8 cellular contexts compared by ENCODE assay signal in the genomic region with DNA sequence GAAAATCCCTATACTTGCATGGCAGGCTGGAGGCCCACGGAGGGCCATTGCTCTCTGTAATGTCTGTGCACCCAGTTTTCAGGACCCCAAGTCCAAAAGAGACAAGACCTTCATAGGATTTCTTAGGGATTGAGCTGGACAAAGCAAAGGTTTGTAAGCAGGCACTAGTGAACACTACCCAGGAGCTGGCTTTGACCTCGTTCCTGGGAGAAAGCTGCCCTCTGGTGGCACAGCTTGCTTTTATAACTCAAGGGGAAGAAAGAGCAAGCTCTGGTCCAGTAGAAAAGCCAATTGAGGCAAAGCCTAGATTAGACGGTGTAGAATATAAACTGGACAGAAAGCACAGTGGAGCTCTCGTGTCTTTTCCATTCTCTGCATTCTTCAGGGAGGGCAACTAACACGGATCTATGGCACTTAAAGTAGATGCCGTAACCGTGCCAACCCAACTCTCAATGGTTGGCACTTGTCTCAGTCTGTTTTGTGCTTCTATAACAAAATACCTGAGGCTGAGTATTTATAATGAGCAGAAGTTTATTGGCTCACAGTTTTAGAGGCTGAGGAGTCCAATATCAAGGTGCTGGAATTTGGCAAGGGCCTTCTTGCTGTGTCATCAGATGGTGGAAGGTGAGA. TPM values are rescaled to one million over a fixed set of nuclear protein-coding genes. Genes with fewer than 3 reads are reported as not detected.
DNase-seq lines count a peak whose midpoint lies in the region; ATAC-seq and TF ChIP-seq lines count a peak whose summit lies in the region.

No MANE protein-coding gene starts in this region.

- TF ChIP-seq POLR2A in stomach (IDR thresholded peaks at IDR 0.05), result no peak

- H3K36me3 Mint-ChIP-seq in activated CD4-positive, alpha-beta T cell treated with anti-CD3 and anti-CD28 coated beads for 36 hours (ENCODE audit: low read depth), result no peaks in the 10 kb centered on the region

- intact Hi-C loops in activated CD4-positive, alpha-beta T cell treated with anti-CD3 and anti-CD28 coated beads for 36 hours (cut with DNase I, micrococcal nuclease), result loop anchor here (1.0 to 5.0 kb wide), 3 partner anchors 47 to 154 kb away; no protein-coding TSS in a partner anchor
- intact Hi-C loops in stomach (cut with DNase I; ENCODE audit: low total_unique reads), result no loop called here

- H3K4me3 Mint-ChIP-seq in activated CD4-positive, alpha-beta T cell treated with anti-CD3 and anti-CD28 coated beads for 36 hours, result no peak overlapping the region

- ATAC-seq in activated CD4-positive, alpha-beta T cell treated with anti-CD3 and anti-CD28 coated beads for 36 hours, result no peak
- ATAC-seq in HG02678 (IDR thresholded peaks at IDR 0.05; ENCODE audit: unreplicated experiment) (peak; percentile 63), GM21737 (IDR thresholded peaks at IDR 0.05; ENCODE audit: unreplicated experiment) (no peak)

- POLR2A ChIA-PET in activated CD4-positive, alpha-beta T cell treated with anti-CD3 and anti-CD28 coated beads for 36 hours (lab: Charles Lee), result no interaction called here

- peak; percentile 59 for DNase-seq in activated CD4-positive, alpha-beta T cell treated with anti-CD3 and anti-CD28 coated beads for 36 hours
- no peak for DNase-seq in activated CD4-positive, alpha-beta T cell treated with anti-CD3 and anti-CD28 coated beads, Interleukin-2, amount 50 U/mL, for 1 hour
- DNase-seq in NCI-H460 (ENCODE audit: extremely low read depth, low read depth) (peak; percentile 60), brain microvascular endothelial cell (peak; percentile 69), iPS DF 6.9 (ENCODE audit: low read depth, low spot score) (peak; percentile 70), stomach (peak; percentile 86)

- H3K36me3 ChIP-seq in brain microvascular endothelial cell (replicated peaks) (no peaks in the 10 kb centered on the region), iPS DF 6.9 (ENCODE audit: control insufficient read depth, insufficient read depth, low read length) (no peaks in the 10 kb centered on the region), stomach (no peaks in the 10 kb centered on the region)

- in situ Hi-C loops in brain microvascular endothelial cell (cut with HindIII; ENCODE audit: low pct_ligation_motif_present, low sequenced_read_pairs), result no loop called here

- H3K9me3 ChIP-seq in iPS DF 6.9 (ENCODE audit: control insufficient read depth, insufficient read depth, low read length) (no peaks in the 10 kb centered on the region), stomach (no peaks in the 10 kb centered on the region)

- no peak for TF ChIP-seq EP300 in stomach (IDR thresholded peaks at IDR 0.05)

- WGBS in iPS DF 6.9 (ENCODE audit: insufficient coverage, insufficient read length), result no CpG with 5 or more reads among the region's 7 CpGs
- WGBS in stomach, 5 donors, result 35 to 41% (median 36%) methylated on average over 7 of the region's 7 CpGs

- H3K9me3 Mint-ChIP-seq in activated CD4-positive, alpha-beta T cell treated with anti-CD3 and anti-CD28 coated beads for 36 hours (ENCODE audit: low read depth), result no peaks in the 10 kb centered on the region

- H3K4me1 ChIP-seq in iPS DF 6.9 (ENCODE audit: control insufficient read depth, insufficient read depth, low read length) (no peaks in the 10 kb centered on the region), stomach (peaks cover 0 to 3% (median 0%) of the 10 kb centered on the region in 4 donors)

- H3K27me3 ChIP-seq in brain microvascular endothelial cell (replicated peaks) (no peaks in the 10 kb centered on the region), iPS DF 6.9 (ENCODE audit: control insufficient read depth, insufficient read depth, low read length) (no peaks in the 10 kb centered on the region), stomach (no peaks in the 10 kb centered on the region)

- no peaks in the 10 kb centered on the region for H3K4me1 Mint-ChIP-seq in activated CD4-positive, alpha-beta T cell treated with anti-CD3 and anti-CD28 coated beads for 36 hours

- H3K4me3 ChIP-seq in brain microvascular endothelial cell (ENCODE audit: low read depth, low read length) (no peak overlapping the region), iPS DF 6.9 (ENCODE audit: low read length) (no peak overlapping the region), stomach (no peak overlapping the region)

- no peak overlapping the region for H3K27ac Mint-ChIP-seq in activated CD4-positive, alpha-beta T cell treated with anti-CD3 and anti-CD28 coated beads for 36 hours

- no peaks in the 10 kb centered on the region for H3K27me3 Mint-ChIP-seq in activated CD4-positive, alpha-beta T cell treated with anti-CD3 and anti-CD28 coated beads for 36 hours

- CTCF ChIA-PET in activated CD4-positive, alpha-beta T cell treated with anti-CD3 and anti-CD28 coated beads for 36 hours (lab: Charles Lee), result interaction anchor here (0.7 to 2.4 kb wide), 7 partner anchors 46 to 356 kb away, joined by 3 to 13 read pairs (median 5); no protein-coding TSS in a partner anchor

- H3K27ac ChIP-seq in brain microvascular endothelial cell, result no peak overlapping the region
- no peak overlapping the region for H3K27ac ChIP-seq in iPS DF 6.9 (ENCODE audit: low read length)
- H3K27ac ChIP-seq in stomach, result no peak overlapping the region

- peak; percentile 77 for TF ChIP-seq CTCF in brain microvascular endothelial cell (IDR thresholded peaks at IDR 0.05; ENCODE audit: low read depth, low read length, missing control alignments)
- peak in 4 of 7 experiments; percentile 34 to 86 (median 51) for TF ChIP-seq CTCF in stomach (IDR thresholded peaks at IDR 0.05)

RNA-seq across cellular contexts. Expression of gene GABRP, which starts 7.9 kb away (rescaled TPM):
- not detected for total RNA-seq in activated CD4-positive, alpha-beta T cell treated with anti-CD3 and anti-CD28 coated beads for 36 hours
- total RNA-seq in NCI-H460 (2014; rRNA removed; shearing (Covaris generic)), result not detected in 2 replicates
- not detected in 2 replicates for polyA plus RNA-seq in NCI-H460 (2014; cell fraction: nucleus; rRNA removed)
- total RNA-seq in stomach, result 1 to 10 TPM in 1 of 5 donors, under 1 TPM in 2, not detected in 2; under 0.01 to 4.5 (median 0.55) TPM
- polyA plus RNA-seq in stomach, result 10 to 100 TPM in 1 of 3 donors, 1 to 10 TPM in 1, under 1 TPM in 1; 0.92 to 31.7 (median 1.2) TPM
